In genomic region chr4:147820975-147821374, GRCh38 we compare ENCODE assay signal across 15 cellular contexts.
A peak's percentile ranks its signal among the peaks of the same experiment; 100 is the strongest.
DNase-seq lines count a peak whose midpoint lies in the region; ATAC-seq, FAIRE-seq and TF ChIP-seq lines count a peak whose summit lies in the region.
"Had no signal": no experiment of that assay in that cellular context is flagged by ENCODE, and none has a peak within 500 bp of the region (broad histone marks: within the 10 kb centered on the region; RNA-seq: fewer than 3 reads in every experiment).

No MANE protein-coding gene starts in this region.

- DNase-seq in GM12891 (ENCODE audit: insufficient read length, low spot score) (no peak), NCI-H2171 treated with DMSO at 0.1 percent for 48 hours (lab: John Stamatoyannopoulos, UW) (peak; percentile 67), chondrocyte (ENCODE audit: low spot score) (no peak), medulla oblongata (ENCODE audit: extremely low spot score) (no peak), hepatic stellate cell (ENCODE audit: low spot score) (no peak), NCI-H82 (lab: John Stamatoyannopoulos, UW) (no peak)
- DNase-seq in natural killer cell treated with Interleukin-12 subunit alpha and Interleukin-12 subunit beta and Interleukin-15 and Interleukin-18, amount 100 ng/mL, for 72 hours (ENCODE audit: low spot score): no peak
- DNase-seq: activated CD8-positive, alpha-beta memory T cell treated with anti-CD3 and anti-CD28 coated beads, Interleukin-2, amount 50 U/mL, for 4 hours; activated effector memory CD4-positive, alpha-beta T cell treated with Interleukin-2 at 50 U/mL for 16 hours; activated naive CD8-positive, alpha-beta T cell treated with anti-CD3 and anti-CD28 coated beads, Interleukin-2, amount 50 U/mL, for 24 hours; C1 segment of cervical spinal cord; MG63; NCI-H1436; NCI-H774 had no signal

- H3K27me3 Mint-ChIP-seq in chondrocyte (ENCODE audit: low read depth): no peaks in the 10 kb centered on the region
- H3K27me3 Mint-ChIP-seq in natural killer cell treated with Interleukin-12 subunit alpha and Interleukin-12 subunit beta and Interleukin-15 and Interleukin-18, amount 100 ng/mL, for 72 hours: no peaks in the 10 kb centered on the region
- H3K27me3 Mint-ChIP-seq: activated naive CD8-positive, alpha-beta T cell treated with anti-CD3 and anti-CD28 coated beads, Interleukin-2, amount 50 U/mL, for 24 hours had no signal

- peak overlapping the region; percentile 38 for H3K27ac Mint-ChIP-seq in chondrocyte (ENCODE audit: unreplicated experiment)
- H3K27ac Mint-ChIP-seq in natural killer cell treated with Interleukin-12 subunit alpha and Interleukin-12 subunit beta and Interleukin-15 and Interleukin-18, amount 100 ng/mL, for 72 hours: no peak overlapping the region
- H3K27ac Mint-ChIP-seq: activated naive CD8-positive, alpha-beta T cell treated with anti-CD3 and anti-CD28 coated beads, Interleukin-2, amount 50 U/mL, for 24 hours had no signal

- peaks cover 80% of the 10 kb centered on the region for H3K4me1 Mint-ChIP-seq in chondrocyte (ENCODE audit: low read depth)
- H3K4me1 Mint-ChIP-seq in natural killer cell treated with Interleukin-12 subunit alpha and Interleukin-12 subunit beta and Interleukin-15 and Interleukin-18, amount 100 ng/mL, for 72 hours (ENCODE audit: low read depth in 2 of 2): peaks cover 30% of the 10 kb centered on the region in 2 donors

- H3K36me3 Mint-ChIP-seq in chondrocyte (ENCODE audit: low read depth): peaks cover 19% of the 10 kb centered on the region
- no peaks in the 10 kb centered on the region for H3K36me3 Mint-ChIP-seq in natural killer cell treated with Interleukin-12 subunit alpha and Interleukin-12 subunit beta and Interleukin-15 and Interleukin-18, amount 100 ng/mL, for 72 hours

- peak; percentile 38 for FAIRE-seq in GM12891 (lab: Jason Lieb, UNC)

- H3K9me3 Mint-ChIP-seq in chondrocyte (ENCODE audit: low read depth): no peaks in the 10 kb centered on the region
- H3K9me3 Mint-ChIP-seq in natural killer cell treated with Interleukin-12 subunit alpha and Interleukin-12 subunit beta and Interleukin-15 and Interleukin-18, amount 100 ng/mL, for 72 hours: no peaks in the 10 kb centered on the region
- H3K9me3 Mint-ChIP-seq: activated naive CD8-positive, alpha-beta T cell treated with anti-CD3 and anti-CD28 coated beads, Interleukin-2, amount 50 U/mL, for 24 hours had no signal

- ATAC-seq in natural killer cell treated with Interleukin-12 subunit alpha and Interleukin-12 subunit beta and Interleukin-15 and Interleukin-18, amount 100 ng/mL, for 72 hours: no peak
- ATAC-seq in HG03039 (IDR thresholded peaks at IDR 0.05; ENCODE audit: unreplicated experiment): no peak

- H3K4me3 Mint-ChIP-seq in chondrocyte (ENCODE audit: unreplicated experiment): no peak overlapping the region
- peak overlapping the region; percentile 43 for H3K4me3 Mint-ChIP-seq in natural killer cell treated with Interleukin-12 subunit alpha and Interleukin-12 subunit beta and Interleukin-15 and Interleukin-18, amount 100 ng/mL, for 72 hours
- H3K4me3 Mint-ChIP-seq: activated naive CD8-positive, alpha-beta T cell treated with anti-CD3 and anti-CD28 coated beads, Interleukin-2, amount 50 U/mL, for 24 hours had no signal

- TF ChIP-seq CTCF in chondrocyte (IDR thresholded peaks at IDR 0.05): no peak

- no peak for TF ChIP-seq POLR2A in GM12891 (IDR thresholded peaks at IDR 0.05; ENCODE audit: low read depth, low read length)

TF ChIP-seq in GM12891, 5 proteins besides CTCF, POLR2A, EP300 and RAD21:
- TF ChIP-seq POU2F2 (IDR thresholded peaks at IDR 0.05; ENCODE audit: low read depth, low read length): no peak
- TF ChIP-seq PAX5 (IDR thresholded peaks at IDR 0.05; ENCODE audit: insufficient read depth, low read length, severe bottlenecking): no peak
- TF ChIP-seq SPI1 (IDR thresholded peaks at IDR 0.05; ENCODE audit: low read depth, low read length): no peak
- TF ChIP-seq TAF1 (IDR thresholded peaks at IDR 0.05; ENCODE audit: low read depth, low read length): no peak
- no peak for TF ChIP-seq POLR2AphosphoS5 (IDR thresholded peaks at IDR 0.05; ENCODE audit: low read depth, low read length)
